1 cellular context compared by ENCODE assay signal in genomic region chr13:56736966-56737365, GRCh38.
TF ChIP-seq lines count a peak whose summit lies in the region.

No MANE protein-coding gene starts in this region.

TF ChIP-seq in GM23338, 12 proteins besides CTCF, POLR2A, EP300 and RAD21:
- TF ChIP-seq ZNF462 (CRISPR knock-in tag; IDR thresholded peaks at IDR 0.05), result no peak
- no peak for TF ChIP-seq ETS1 (IDR thresholded peaks at IDR 0.05)
- TF ChIP-seq JUNB (IDR thresholded peaks at IDR 0.05; ENCODE audit: unreplicated experiment), result no peak
- no peak for TF ChIP-seq POLR2AphosphoS5 (IDR thresholded peaks at IDR 0.05; ENCODE audit: low read depth)
- TF ChIP-seq STAT1 (IDR thresholded peaks at IDR 0.05; ENCODE audit: unreplicated experiment), result no peak
- no peak for TF ChIP-seq ZNF114 (CRISPR knock-in tag; IDR thresholded peaks at IDR 0.05)
